1 cellular context compared by ENCODE assay signal in genomic region chr19:45154064-45154827, GRCh38.
A peak's percentile ranks its signal among the peaks of the same experiment; 100 is the strongest.
TF ChIP-seq lines count a peak whose summit lies in the region.

No MANE protein-coding gene starts in this region.

TF ChIP-seq in HepG2, 621 proteins besides CTCF, POLR2A, EP300 and RAD21 (continued from another document and continues in another):
- TF ChIP-seq ZBTB3 (CRISPR knock-in tag; IDR thresholded peaks at IDR 0.05; ENCODE audit: borderline replicate concordance, low read depth) = 0 out of 2 replicates have a peak, but pooled peaks have one; percentile 60
- TF ChIP-seq ZNF136 (CRISPR knock-in tag; IDR thresholded peaks at IDR 0.05; ENCODE audit: low read depth) = no peak
- TF ChIP-seq ZKSCAN1 (IDR thresholded peaks at IDR 0.05; ENCODE audit: low read length) = 0 out of 2 replicates have a peak, but pooled peaks have one; percentile 8
- no peak for TF ChIP-seq TRIM22 (IDR thresholded peaks at IDR 0.05)
- TF ChIP-seq ZNF543 (CRISPR knock-in tag; IDR thresholded peaks at IDR 0.05) = 0 out of 2 replicates have a peak, but pooled peaks have one; percentile 46
- TF ChIP-seq HMG20A (CRISPR knock-in tag; IDR thresholded peaks at IDR 0.05; ENCODE audit: borderline replicate concordance) = peak; percentile 82; the same call in 1 of the 2 replicates
- TF ChIP-seq SMAD9 (CRISPR knock-in tag; IDR thresholded peaks at IDR 0.05) = no peak
- TF ChIP-seq HOXA9 (CRISPR knock-in tag; IDR thresholded peaks at IDR 0.05; ENCODE audit: borderline replicate concordance) = no peak
- TF ChIP-seq, protein P1, sequence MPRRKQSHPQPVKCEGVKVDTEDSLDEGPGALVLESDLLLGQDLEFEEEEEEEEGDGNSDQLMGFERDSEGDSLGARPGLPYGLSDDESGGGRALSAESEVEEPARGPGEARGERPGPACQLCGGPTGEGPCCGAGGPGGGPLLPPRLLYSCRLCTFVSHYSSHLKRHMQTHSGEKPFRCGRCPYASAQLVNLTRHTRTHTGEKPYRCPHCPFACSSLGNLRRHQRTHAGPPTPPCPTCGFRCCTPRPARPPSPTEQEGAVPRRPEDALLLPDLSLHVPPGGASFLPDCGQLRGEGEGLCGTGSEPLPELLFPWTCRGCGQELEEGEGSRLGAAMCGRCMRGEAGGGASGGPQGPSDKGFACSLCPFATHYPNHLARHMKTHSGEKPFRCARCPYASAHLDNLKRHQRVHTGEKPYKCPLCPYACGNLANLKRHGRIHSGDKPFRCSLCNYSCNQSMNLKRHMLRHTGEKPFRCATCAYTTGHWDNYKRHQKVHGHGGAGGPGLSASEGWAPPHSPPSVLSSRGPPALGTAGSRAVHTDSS (CRISPR knock-in tag; conservative IDR thresholded peaks at IDR 0.05) = no peak
- peak; percentile 76; the same call in 1 of the 2 replicates for TF ChIP-seq ZNF3 (CRISPR knock-in tag; IDR thresholded peaks at IDR 0.05)
- peak; percentile 42; the same call in 1 of the 2 replicates for TF ChIP-seq MXD3 (CRISPR knock-in tag; IDR thresholded peaks at IDR 0.05)
- TF ChIP-seq ZFP37 (CRISPR knock-in tag; IDR thresholded peaks at IDR 0.05; ENCODE audit: borderline replicate concordance) = no peak
- TF ChIP-seq RFXANK (CRISPR knock-in tag; IDR thresholded peaks at IDR 0.05) = no peak
- TF ChIP-seq, protein P2, sequence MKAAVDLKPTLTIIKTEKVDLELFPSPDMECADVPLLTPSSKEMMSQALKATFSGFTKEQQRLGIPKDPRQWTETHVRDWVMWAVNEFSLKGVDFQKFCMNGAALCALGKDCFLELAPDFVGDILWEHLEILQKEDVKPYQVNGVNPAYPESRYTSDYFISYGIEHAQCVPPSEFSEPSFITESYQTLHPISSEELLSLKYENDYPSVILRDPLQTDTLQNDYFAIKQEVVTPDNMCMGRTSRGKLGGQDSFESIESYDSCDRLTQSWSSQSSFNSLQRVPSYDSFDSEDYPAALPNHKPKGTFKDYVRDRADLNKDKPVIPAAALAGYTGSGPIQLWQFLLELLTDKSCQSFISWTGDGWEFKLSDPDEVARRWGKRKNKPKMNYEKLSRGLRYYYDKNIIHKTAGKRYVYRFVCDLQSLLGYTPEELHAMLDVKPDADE (CRISPR knock-in tag; IDR thresholded peaks at IDR 0.05) = no peak
- peak; percentile 67; the same call in 1 of the 2 replicates for TF ChIP-seq SALL1 (CRISPR knock-in tag; IDR thresholded peaks at IDR 0.05)
- TF ChIP-seq PHF8 (CRISPR knock-in tag; IDR thresholded peaks at IDR 0.05) = no peak; the same call in 1 of the 2 replicates
- TF ChIP-seq, protein P3, sequence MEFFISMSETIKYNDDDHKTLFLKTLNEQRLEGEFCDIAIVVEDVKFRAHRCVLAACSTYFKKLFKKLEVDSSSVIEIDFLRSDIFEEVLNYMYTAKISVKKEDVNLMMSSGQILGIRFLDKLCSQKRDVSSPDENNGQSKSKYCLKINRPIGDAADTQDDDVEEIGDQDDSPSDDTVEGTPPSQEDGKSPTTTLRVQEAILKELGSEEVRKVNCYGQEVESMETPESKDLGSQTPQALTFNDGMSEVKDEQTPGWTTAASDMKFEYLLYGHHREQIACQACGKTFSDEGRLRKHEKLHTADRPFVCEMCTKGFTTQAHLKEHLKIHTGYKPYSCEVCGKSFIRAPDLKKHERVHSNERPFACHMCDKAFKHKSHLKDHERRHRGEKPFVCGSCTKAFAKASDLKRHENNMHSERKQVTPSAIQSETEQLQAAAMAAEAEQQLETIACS (CRISPR knock-in tag; IDR thresholded peaks at IDR 0.05) = no peak
- TF ChIP-seq CEBPG (CRISPR knock-in tag; IDR thresholded peaks at IDR 0.05) = peak; percentile 25; the same call in 1 of the 2 replicates
- TF ChIP-seq ZNF660 (CRISPR knock-in tag; IDR thresholded peaks at IDR 0.05; ENCODE audit: borderline replicate concordance, low read depth) = no peak
- no peak for TF ChIP-seq AFF4 (CRISPR knock-in tag; IDR thresholded peaks at IDR 0.05)
- TF ChIP-seq ZNF580 (CRISPR knock-in tag; IDR thresholded peaks at IDR 0.05; ENCODE audit: borderline replicate concordance, low read depth) = peak; percentile 52; the same call in 1 of the 2 replicates
- TF ChIP-seq SETDB1 (CRISPR knock-in tag; IDR thresholded peaks at IDR 0.05; ENCODE audit: borderline replicate concordance) = no peak
- no peak for TF ChIP-seq MTF2 (CRISPR knock-in tag; IDR thresholded peaks at IDR 0.05; ENCODE audit: borderline replicate concordance)
- TF ChIP-seq ATF7 (IDR thresholded peaks at IDR 0.05) = no peak
- 0 out of 2 replicates have a peak, but pooled peaks have one; percentile 65 for TF ChIP-seq ATF7 (CRISPR knock-in tag; IDR thresholded peaks at IDR 0.05)
- peak; percentile 7 for TF ChIP-seq DMAP1 (CRISPR knock-in tag; IDR thresholded peaks at IDR 0.05)
- TF ChIP-seq KMT2B (CRISPR knock-in tag; IDR thresholded peaks at IDR 0.05) = no peak; the same call in 1 of the 2 replicates
- TF ChIP-seq KLF11 (CRISPR knock-in tag; IDR thresholded peaks at IDR 0.05) = peak; percentile 47; the same call in 1 of the 2 replicates
- TF ChIP-seq ARID5B (CRISPR knock-in tag; IDR thresholded peaks at IDR 0.05) = peak; percentile 72
- peak; percentile 92 for TF ChIP-seq FOSL1 (CRISPR knock-in tag; IDR thresholded peaks at IDR 0.05; ENCODE audit: borderline replicate concordance)
- TF ChIP-seq HNF4A (CRISPR knock-in tag; IDR thresholded peaks at IDR 0.05) = peak; percentile 71
- 0 out of 2 replicates have a peak, but pooled peaks have one; percentile 7 for TF ChIP-seq DR1 (CRISPR knock-in tag; IDR thresholded peaks at IDR 0.05)
- peak; percentile 78 for TF ChIP-seq BHLHE40 (IDR thresholded peaks at IDR 0.05; ENCODE audit: low read length)
- TF ChIP-seq MXI1 (IDR thresholded peaks at IDR 0.05; ENCODE audit: borderline replicate concordance, low read depth, low read length) = peak; percentile 82; the same call in 1 of the 3 replicates
- TF ChIP-seq HIVEP1 (CRISPR knock-in tag; IDR thresholded peaks at IDR 0.05) = no peak
- no peak for TF ChIP-seq NFIB (CRISPR knock-in tag; IDR thresholded peaks at IDR 0.05; ENCODE audit: borderline replicate concordance)
- no peak for TF ChIP-seq ZNF816 (CRISPR knock-in tag; IDR thresholded peaks at IDR 0.05; ENCODE audit: borderline replicate concordance)
- no peak for TF ChIP-seq ZNF33A (CRISPR knock-in tag; IDR thresholded peaks at IDR 0.05; ENCODE audit: borderline replicate concordance)
- no peak for TF ChIP-seq EHMT2 (IDR thresholded peaks at IDR 0.05; ENCODE audit: borderline replicate concordance, low read depth, low read length)
- 0 out of 2 replicates have a peak, but pooled peaks have one; percentile 23 for TF ChIP-seq ZNF225 (CRISPR knock-in tag; IDR thresholded peaks at IDR 0.05)
- TF ChIP-seq, protein P4, sequence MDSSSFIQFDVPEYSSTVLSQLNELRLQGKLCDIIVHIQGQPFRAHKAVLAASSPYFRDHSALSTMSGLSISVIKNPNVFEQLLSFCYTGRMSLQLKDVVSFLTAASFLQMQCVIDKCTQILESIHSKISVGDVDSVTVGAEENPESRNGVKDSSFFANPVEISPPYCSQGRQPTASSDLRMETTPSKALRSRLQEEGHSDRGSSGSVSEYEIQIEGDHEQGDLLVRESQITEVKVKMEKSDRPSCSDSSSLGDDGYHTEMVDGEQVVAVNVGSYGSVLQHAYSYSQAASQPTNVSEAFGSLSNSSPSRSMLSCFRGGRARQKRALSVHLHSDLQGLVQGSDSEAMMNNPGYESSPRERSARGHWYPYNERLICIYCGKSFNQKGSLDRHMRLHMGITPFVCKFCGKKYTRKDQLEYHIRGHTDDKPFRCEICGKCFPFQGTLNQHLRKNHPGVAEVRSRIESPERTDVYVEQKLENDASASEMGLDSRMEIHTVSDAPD (CRISPR knock-in tag; IDR thresholded peaks at IDR 0.05) = no peak
- TF ChIP-seq, protein P5, sequence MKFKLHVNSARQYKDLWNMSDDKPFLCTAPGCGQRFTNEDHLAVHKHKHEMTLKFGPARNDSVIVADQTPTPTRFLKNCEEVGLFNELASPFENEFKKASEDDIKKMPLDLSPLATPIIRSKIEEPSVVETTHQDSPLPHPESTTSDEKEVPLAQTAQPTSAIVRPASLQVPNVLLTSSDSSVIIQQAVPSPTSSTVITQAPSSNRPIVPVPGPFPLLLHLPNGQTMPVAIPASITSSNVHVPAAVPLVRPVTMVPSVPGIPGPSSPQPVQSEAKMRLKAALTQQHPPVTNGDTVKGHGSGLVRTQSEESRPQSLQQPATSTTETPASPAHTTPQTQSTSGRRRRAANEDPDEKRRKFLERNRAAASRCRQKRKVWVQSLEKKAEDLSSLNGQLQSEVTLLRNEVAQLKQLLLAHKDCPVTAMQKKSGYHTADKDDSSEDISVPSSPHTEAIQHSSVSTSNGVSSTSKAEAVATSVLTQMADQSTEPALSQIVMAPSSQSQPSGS (CRISPR knock-in tag; IDR thresholded peaks at IDR 0.05) = 0 out of 2 replicates have a peak, but pooled peaks have one; percentile 42
- peak; percentile 41; the same call in 1 of the 2 replicates for TF ChIP-seq SIN3A (IDR thresholded peaks at IDR 0.05; ENCODE audit: borderline replicate concordance, low read depth, low read length)
- TF ChIP-seq SRSF1 (optimal IDR thresholded peaks at IDR 0.05; ENCODE audit: low read depth, low read length) = no peak
- peak; percentile 37; the same call in 1 of the 2 replicates for TF ChIP-seq MED1 (CRISPR knock-in tag; IDR thresholded peaks at IDR 0.05)
- TF ChIP-seq ZGPAT (CRISPR knock-in tag; IDR thresholded peaks at IDR 0.05) = peak; percentile 76
